Comparison of ENCODE assay signal across 22 cellular contexts in genomic region chr2:99804969-99805368, GRCh38.
DNase-seq lines count a peak whose midpoint lies in the region; ATAC-seq and TF ChIP-seq lines count a peak whose summit lies in the region.
"Had no signal": no experiment of that assay in that cellular context is flagged by ENCODE, and none has a peak within 500 bp of the region (broad histone marks: within the 10 kb centered on the region; RNA-seq: fewer than 3 reads in every experiment).

No MANE protein-coding gene starts in this region.

- no peak overlapping the region for H2AFZ ChIP-seq in KMS-11 (ENCODE audit: low read depth)
- H2AFZ ChIP-seq in neuronal stem cell (ENCODE audit: low read length): no peak overlapping the region

- DNase-seq in ELR (ENCODE audit: low read depth): peak; percentile 60
- DNase-seq in epithelial cell of esophagus (ENCODE audit: low read depth): peak; percentile 3
- DNase-seq in osteocyte (ENCODE audit: extremely low spot score, unreplicated experiment): no peak
- DNase-seq in stimulated activated naive CD8-positive, alpha-beta T cell treated with anti-CD3 and anti-CD28 coated beads, Interleukin-15, Interleukin-2, amounts not matched to agents 100 U/mL and 50 U/mL, for 24 hours: no peak
- DNase-seq in neuronal stem cell (ENCODE audit: low spot score): no peak
- no peak for DNase-seq in activated CD4-positive, CD25-positive, alpha-beta regulatory T cell (lab: John Stamatoyannopoulos, UW)
- DNase-seq: CD4-positive, alpha-beta T cell; COR-L47; DMS79; GDM1; H9; HFFc6; Karpas-422; NCI-H1694 treated with DMSO at 0.1 percent for 48 hours; NCI-H2107; NCI-H446 treated with DMSO at 0.1 percent for 48 hours; OCI-M1 had no signal

- H3K27me3 ChIP-seq in KMS-11 (ENCODE audit: insufficient read depth, low read depth) (no peaks in the 10 kb centered on the region), neuronal stem cell (ENCODE audit: control insufficient read depth in 3 of 3, insufficient read depth in 3 of 3, low read depth in 1 of 3, low read length in 3 of 3) (no peaks in the 10 kb centered on the region)
- H3K27me3 ChIP-seq: BLaER1, SJSA1 had no signal

- WGBS in neuronal stem cell (ENCODE audit: extremely low coverage in 2 of 2, insufficient read length in 2 of 2, insufficient replicate concordance in 1 of 2), 2 donors: no CpG with 5 or more reads among the region's 1 CpG

- H4K20me1 ChIP-seq in KMS-11 (ENCODE audit: insufficient read depth): no peaks in the 10 kb centered on the region

- no peak overlapping the region for H3K27ac ChIP-seq in KMS-11
- no peak overlapping the region for H3K27ac ChIP-seq in neuronal stem cell (replicated peaks; ENCODE audit: low read length)
- H3K27ac ChIP-seq: BLaER1, HL-60 had no signal

- H3K36me3 ChIP-seq in KMS-11 (ENCODE audit: insufficient read depth) (no peaks in the 10 kb centered on the region), neuronal stem cell (replicated peaks in 1 of 2; ENCODE audit: control insufficient read depth in 2 of 2, insufficient read depth in 2 of 2, low read length in 2 of 2) (no peaks in the 10 kb centered on the region)
- H3K36me3 ChIP-seq: BLaER1, SJSA1 had no signal

- peaks cover 21% of the 10 kb centered on the region for H3K36me3 Mint-ChIP-seq in osteocyte (ENCODE audit: unreplicated experiment)

- peaks cover 25% of the 10 kb centered on the region for H3K4me1 ChIP-seq in KMS-11 (ENCODE audit: low read depth, poor library complexity, severe bottlenecking)
- peaks cover 7 to 10% of the 10 kb centered on the region in 2 donors for H3K4me1 ChIP-seq in neuronal stem cell (ENCODE audit: control insufficient read depth in 2 of 2, insufficient read depth in 1 of 2, low read depth in 1 of 2, low read length in 2 of 2)

- H3K4me3 ChIP-seq in KMS-11 (IDR thresholded peaks at IDR 0.05; ENCODE audit: insufficient read depth, low read depth, low read length) (no peak overlapping the region), epithelial cell of esophagus (ENCODE audit: low read length) (no peak overlapping the region), neuronal stem cell (ENCODE audit: low read length in 2 of 2) (no peak overlapping the region)
- H3K4me3 ChIP-seq: BLaER1, SJSA1 had no signal

- H3K23ac ChIP-seq in neuronal stem cell (ENCODE audit: low read depth, low read length, poor library complexity): no peak overlapping the region

- no peak overlapping the region for H2AK5ac ChIP-seq in neuronal stem cell (ENCODE audit: low read depth, low read length)

- no peak for TF ChIP-seq CTCF in KMS-11 (conservative IDR thresholded peaks at IDR 0.05; ENCODE audit: low read depth, low read length)
- TF ChIP-seq CTCF in epithelial cell of esophagus (IDR thresholded peaks at IDR 0.05; ENCODE audit: insufficient read depth, low read depth, low read length, missing control alignments): no peak
- no peak for TF ChIP-seq CTCF in osteocyte (IDR thresholded peaks at IDR 0.05)

- H3K27me3 Mint-ChIP-seq in osteocyte (ENCODE audit: unreplicated experiment): no peaks in the 10 kb centered on the region
- H3K27me3 Mint-ChIP-seq: CD4-positive, alpha-beta T cell had no signal

- peaks cover 12% of the 10 kb centered on the region for H3K9me3 Mint-ChIP-seq in osteocyte (ENCODE audit: unreplicated experiment)
- H3K9me3 Mint-ChIP-seq: CD4-positive, alpha-beta T cell; H9 had no signal

- no peak overlapping the region for H3K18ac ChIP-seq in neuronal stem cell (ENCODE audit: low read length)

- H2BK120ac ChIP-seq in neuronal stem cell (ENCODE audit: low read depth, low read length): no peak overlapping the region

- no peak overlapping the region for H3K4me3 Mint-ChIP-seq in osteocyte (ENCODE audit: unreplicated experiment)
- H3K4me3 Mint-ChIP-seq: CD4-positive, alpha-beta T cell; H9; HFFc6 had no signal

- peaks cover 67% of the 10 kb centered on the region for H3K4me1 Mint-ChIP-seq in osteocyte (ENCODE audit: unreplicated experiment)

- H3K27ac Mint-ChIP-seq in osteocyte (ENCODE audit: unreplicated experiment): peak overlapping the region; percentile 62
- H3K27ac Mint-ChIP-seq: CD4-positive, alpha-beta T cell; H9; HFFc6 had no signal

- no peaks in the 10 kb centered on the region for H3K79me2 ChIP-seq in KMS-11 (ENCODE audit: insufficient read depth, low read depth)

- H2BK5ac ChIP-seq in neuronal stem cell (ENCODE audit: low read length): no peak overlapping the region

- H2BK15ac ChIP-seq in neuronal stem cell (ENCODE audit: low read length): no peak overlapping the region

- H3K4ac ChIP-seq in neuronal stem cell (ENCODE audit: low read length): no peak overlapping the region

- no peaks in the 10 kb centered on the region for H3K79me1 ChIP-seq in neuronal stem cell (ENCODE audit: low read depth, low read length)

- H3K9ac ChIP-seq in KMS-11 (no peak overlapping the region), neuronal stem cell (ENCODE audit: low read depth, low read length, poor library complexity) (no peak overlapping the region)
- H3K9ac ChIP-seq: BLaER1 had no signal

- no peaks in the 10 kb centered on the region for H3K9me3 ChIP-seq in neuronal stem cell (replicated peaks in 1 of 2; ENCODE audit: control insufficient read depth in 2 of 2, insufficient read depth in 1 of 2, low read depth in 1 of 2, low read length in 2 of 2)

- no peak overlapping the region for H2BK12ac ChIP-seq in neuronal stem cell (ENCODE audit: low read length)

- peak overlapping the region; percentile 7 for H3K4me2 ChIP-seq in KMS-11
- no peak overlapping the region for H3K4me2 ChIP-seq in neuronal stem cell (ENCODE audit: insufficient read depth, low read length, poor library complexity, severe bottlenecking)
- H3K4me2 ChIP-seq: BLaER1 had no signal

- no peak overlapping the region for H4K91ac ChIP-seq in neuronal stem cell (ENCODE audit: low read depth, low read length, poor library complexity)

- H4K8ac ChIP-seq in neuronal stem cell (ENCODE audit: low read depth, low read length): no peak overlapping the region

- H3K14ac ChIP-seq in neuronal stem cell (ENCODE audit: low read length): no peak overlapping the region

- ATAC-seq in stimulated activated naive CD8-positive, alpha-beta T cell treated with anti-CD3 and anti-CD28 coated beads, Interleukin-15, Interleukin-2, amounts not matched to agents 100 U/mL and 50 U/mL, for 24 hours: no peak
- ATAC-seq: Right ventricle myocardium inferior had no signal

Comparison
In these comparisons a context has a peak if more than half of its experiments do, and no peak if none do; other contexts are left out.
1. DNase-seq: peak in ELR (single experiment) and epithelial cell of esophagus (single experiment); none in osteocyte (single experiment), stimulated activated naive CD8-positive, alpha-beta T cell treated with anti-CD3 and anti-CD28 coated beads, Interleukin-15, Interleukin-2, amounts not matched to agents 100 U/mL and 50 U/mL, for 24 hours (single experiment), neuronal stem cell (single experiment) and activated CD4-positive, CD25-positive, alpha-beta regulatory T cell (0 of 4).